20 cellular contexts compared by ENCODE assay signal in genomic region chr15:63982381-63982854, GRCh38.
A peak's percentile ranks its signal among the peaks of the same experiment; 100 is the strongest.
DNase-seq lines count a peak whose midpoint lies in the region; ATAC-seq and TF ChIP-seq lines count a peak whose summit lies in the region.
"Had no signal": no experiment of that assay in that cellular context is flagged by ENCODE, and none has a peak within 500 bp of the region (broad histone marks: within the 10 kb centered on the region; RNA-seq: fewer than 3 reads in every experiment).

No MANE protein-coding gene starts in this region.

- no peak for ATAC-seq in activated naive CD8-positive, alpha-beta T cell treated with anti-CD3 and anti-CD28 coated beads, Interleukin-2, amount 10 ng/mL, durations not matched to agents 7 days and 5 days (ENCODE audit: low read depth)
- ATAC-seq in activated naive CD8-positive, alpha-beta T cell treated with anti-CD3 and anti-CD28 coated beads, Interleukin-2, amount 50 U/mL, for 24 hours: no peak
- peak; percentile 8 for ATAC-seq in esophagus mucosa
- no peak for ATAC-seq in HG03354 (IDR thresholded peaks at IDR 0.05; ENCODE audit: poor library complexity, severe bottlenecking, unreplicated experiment)
- no peak for ATAC-seq in GM21737 (IDR thresholded peaks at IDR 0.05; ENCODE audit: unreplicated experiment)
- ATAC-seq: activated CD4-positive, alpha-beta T cell treated with anti-CD3 and anti-CD28 coated beads for 36 hours; sciatic nerve had no signal

- H3K9ac ChIP-seq in neural progenitor cell: no peak overlapping the region

- H4K20me1 ChIP-seq in neural progenitor cell (ENCODE audit: low read depth): peaks cover 3% of the 10 kb centered on the region

- peaks cover 26% of the 10 kb centered on the region for H3K4me1 ChIP-seq in neural progenitor cell
- H3K4me1 ChIP-seq in transverse colon: peaks cover 7 to 27% (median 12%) of the 10 kb centered on the region in 4 donors
- peaks cover 0 to 10% (median 0%) of the 10 kb centered on the region in 4 donors for H3K4me1 ChIP-seq in tibial nerve

- TF ChIP-seq POLR2A in transverse colon (IDR thresholded peaks at IDR 0.05) (no peak), tibial nerve (IDR thresholded peaks at IDR 0.05) (no peak)

- TF ChIP-seq CTCF in neural progenitor cell (IDR thresholded peaks at IDR 0.05) (no peak), transverse colon (IDR thresholded peaks at IDR 0.05) (no peak), tibial nerve (IDR thresholded peaks at IDR 0.05) (no peak)

- no peak overlapping the region for H3K4me3 ChIP-seq in neural progenitor cell
- no peak overlapping the region for H3K4me3 ChIP-seq in transverse colon
- no peak overlapping the region for H3K4me3 ChIP-seq in tibial nerve
- H3K4me3 ChIP-seq: ascending aorta, PC-9, thoracic aorta had no signal

- peak overlapping the region; percentile 22 for H3K4me2 ChIP-seq in neural progenitor cell
- H3K4me2 ChIP-seq: PC-9 had no signal

- H3K27ac Mint-ChIP-seq in activated naive CD8-positive, alpha-beta T cell treated with anti-CD3 and anti-CD28 coated beads, Interleukin-2, amount 10 ng/mL, durations not matched to agents 7 days and 5 days: no peak overlapping the region
- H3K27ac Mint-ChIP-seq in activated naive CD8-positive, alpha-beta T cell treated with anti-CD3 and anti-CD28 coated beads, Interleukin-2, amount 50 U/mL, for 24 hours: no peak overlapping the region
- no peak overlapping the region for H3K27ac Mint-ChIP-seq in neural progenitor cell
- H3K27ac Mint-ChIP-seq: activated CD4-positive, alpha-beta T cell treated with anti-CD3 and anti-CD28 coated beads for 36 hours; activated naive CD4-positive, alpha-beta T cell treated with anti-CD3 and anti-CD28 coated beads, Interleukin-2, amount 50 U/mL, for 24 hours; B cell had no signal

- TF ChIP-seq EP300 in transverse colon (IDR thresholded peaks at IDR 0.05; ENCODE audit: low read depth) (no peak), tibial nerve (IDR thresholded peaks at IDR 0.05) (no peak)

- no peaks in the 10 kb centered on the region for H3K9me3 Mint-ChIP-seq in activated naive CD8-positive, alpha-beta T cell treated with anti-CD3 and anti-CD28 coated beads, Interleukin-2, amount 10 ng/mL, durations not matched to agents 7 days and 5 days
- no peaks in the 10 kb centered on the region for H3K9me3 Mint-ChIP-seq in activated naive CD8-positive, alpha-beta T cell treated with anti-CD3 and anti-CD28 coated beads, Interleukin-2, amount 50 U/mL, for 24 hours
- no peaks in the 10 kb centered on the region for H3K9me3 Mint-ChIP-seq in neural progenitor cell
- H3K9me3 Mint-ChIP-seq: activated naive CD4-positive, alpha-beta T cell treated with anti-CD3 and anti-CD28 coated beads, Interleukin-2, amount 50 U/mL, for 24 hours; central memory CD8-positive, alpha-beta T cell had no signal

- H3K27me3 ChIP-seq in neural progenitor cell (no peaks in the 10 kb centered on the region), transverse colon (no peaks in the 10 kb centered on the region), tibial nerve (no peaks in the 10 kb centered on the region)
- H3K27me3 ChIP-seq: ascending aorta had no signal

- H3K27ac ChIP-seq in neural progenitor cell (no peak overlapping the region), transverse colon (no peak overlapping the region), tibial nerve (no peak overlapping the region)
- H3K27ac ChIP-seq: ascending aorta, PC-9, thoracic aorta had no signal

- no peaks in the 10 kb centered on the region for H3K79me2 ChIP-seq in neural progenitor cell (ENCODE audit: low read depth)

- peaks cover 12% of the 10 kb centered on the region for H3F3A ChIP-seq in neural progenitor cell (ENCODE audit: low read depth)

- 83 to 89% methylated on average over 1 to 7 of the region's 7 CpGs for WGBS in transverse colon (ENCODE audit: low coverage in 1 of 2), 2 donors
- 74 to 79% methylated on average over 7 of the region's 7 CpGs for WGBS in tibial nerve, 2 donors

- POLR2A ChIA-PET in activated naive CD8-positive, alpha-beta T cell treated with anti-CD3 and anti-CD28 coated beads, Interleukin-2, amount 10 ng/mL, durations not matched to agents 7 days and 5 days (lab: Charles Lee): interaction anchor here (0.6 kb wide), 1 partner anchor 62 kb away, joined by 3 read pairs; no protein-coding TSS in a partner anchor

- H3K4me1 Mint-ChIP-seq in activated naive CD8-positive, alpha-beta T cell treated with anti-CD3 and anti-CD28 coated beads, Interleukin-2, amount 10 ng/mL, durations not matched to agents 7 days and 5 days: no peaks in the 10 kb centered on the region
- peaks cover 9% of the 10 kb centered on the region for H3K4me1 Mint-ChIP-seq in activated naive CD8-positive, alpha-beta T cell treated with anti-CD3 and anti-CD28 coated beads, Interleukin-2, amount 50 U/mL, for 24 hours
- peaks cover 58% of the 10 kb centered on the region for H3K4me1 Mint-ChIP-seq in neural progenitor cell
- H3K4me1 Mint-ChIP-seq: activated naive CD4-positive, alpha-beta T cell treated with anti-CD3 and anti-CD28 coated beads, Interleukin-2, amount 50 U/mL, for 24 hours; central memory CD8-positive, alpha-beta T cell; immature natural killer cell had no signal

- peak; percentile 7 for DNase-seq in activated naive CD8-positive, alpha-beta T cell treated with anti-CD3 and anti-CD28 coated beads, Interleukin-2, amount 10 ng/mL, durations not matched to agents 7 days and 5 days
- DNase-seq in activated naive CD8-positive, alpha-beta T cell treated with anti-CD3 and anti-CD28 coated beads, Interleukin-2, amount 50 U/mL, for 24 hours: no peak
- DNase-seq in neural progenitor cell (ENCODE audit: low spot score) (no peak), transverse colon (peak; percentile 2), tibial nerve (ENCODE audit: low spot score in 2 of 2) (no peak)
- DNase-seq: activated CD4-positive, alpha-beta T cell treated with anti-CD3 and anti-CD28 coated beads for 36 hours; DND-41; immature natural killer cell; NCI-H187; NCI-H748 treated with DMSO at 0.1 percent for 48 hours; PC-9 had no signal

- no peak overlapping the region for H3K4me3 Mint-ChIP-seq in activated naive CD8-positive, alpha-beta T cell treated with anti-CD3 and anti-CD28 coated beads, Interleukin-2, amount 10 ng/mL, durations not matched to agents 7 days and 5 days
- no peak overlapping the region for H3K4me3 Mint-ChIP-seq in activated naive CD8-positive, alpha-beta T cell treated with anti-CD3 and anti-CD28 coated beads, Interleukin-2, amount 50 U/mL, for 24 hours
- H3K4me3 Mint-ChIP-seq in neural progenitor cell: no peak overlapping the region
- H3K4me3 Mint-ChIP-seq: activated CD4-positive, alpha-beta T cell treated with anti-CD3 and anti-CD28 coated beads for 36 hours; activated naive CD4-positive, alpha-beta T cell treated with anti-CD3 and anti-CD28 coated beads, Interleukin-2, amount 50 U/mL, for 24 hours; B cell; central memory CD8-positive, alpha-beta T cell; immature natural killer cell had no signal

- no peaks in the 10 kb centered on the region for H3K36me3 Mint-ChIP-seq in activated naive CD8-positive, alpha-beta T cell treated with anti-CD3 and anti-CD28 coated beads, Interleukin-2, amount 10 ng/mL, durations not matched to agents 7 days and 5 days
- no peaks in the 10 kb centered on the region for H3K36me3 Mint-ChIP-seq in activated naive CD8-positive, alpha-beta T cell treated with anti-CD3 and anti-CD28 coated beads, Interleukin-2, amount 50 U/mL, for 24 hours (ENCODE audit: low read depth)
- no peaks in the 10 kb centered on the region for H3K36me3 Mint-ChIP-seq in neural progenitor cell
- H3K36me3 Mint-ChIP-seq: activated naive CD4-positive, alpha-beta T cell treated with anti-CD3 and anti-CD28 coated beads, Interleukin-2, amount 50 U/mL, for 24 hours had no signal

- H3K9me3 ChIP-seq in neural progenitor cell (ENCODE audit: low read depth) (no peaks in the 10 kb centered on the region), transverse colon (no peaks in the 10 kb centered on the region), tibial nerve (no peaks in the 10 kb centered on the region)
- H3K9me3 ChIP-seq: ascending aorta, thoracic aorta had no signal

- intact Hi-C loops in transverse colon (cut with DNase I; ENCODE audit: low total_unique reads): no loop called here

- no peaks in the 10 kb centered on the region for H3K36me3 ChIP-seq in neural progenitor cell
- H3K36me3 ChIP-seq in transverse colon: no peaks in the 10 kb centered on the region
- no peaks in the 10 kb centered on the region for H3K36me3 ChIP-seq in tibial nerve
- H3K36me3 ChIP-seq: ascending aorta, thoracic aorta had no signal

- peaks cover 4% of the 10 kb centered on the region for H3K27me3 Mint-ChIP-seq in activated naive CD8-positive, alpha-beta T cell treated with anti-CD3 and anti-CD28 coated beads, Interleukin-2, amount 10 ng/mL, durations not matched to agents 7 days and 5 days
- no peaks in the 10 kb centered on the region for H3K27me3 Mint-ChIP-seq in activated naive CD8-positive, alpha-beta T cell treated with anti-CD3 and anti-CD28 coated beads, Interleukin-2, amount 50 U/mL, for 24 hours
- H3K27me3 Mint-ChIP-seq in neural progenitor cell (ENCODE audit: insufficient read depth, low read depth): peaks cover 7% of the 10 kb centered on the region
- H3K27me3 Mint-ChIP-seq: activated CD4-positive, alpha-beta T cell treated with anti-CD3 and anti-CD28 coated beads for 36 hours; activated naive CD4-positive, alpha-beta T cell treated with anti-CD3 and anti-CD28 coated beads, Interleukin-2, amount 50 U/mL, for 24 hours; B cell; central memory CD8-positive, alpha-beta T cell had no signal

- no peak overlapping the region for H2AFZ ChIP-seq in neural progenitor cell (replicated peaks)
- H2AFZ ChIP-seq: PC-9 had no signal

- in situ Hi-C loops in transverse colon (cut with MboI; ENCODE audit: low pct_ligation_motif_present in 1 of 4, low pct_unique_long_range_greater_than_20kb in 1 of 4, low sequenced_read_pairs in 3 of 4): no loop called here

Comparison
In these comparisons a context has a peak if more than half of its experiments do, and no peak if none do; other contexts are left out.
1. DNase-seq: peak in activated naive CD8-positive, alpha-beta T cell treated with anti-CD3 and anti-CD28 coated beads, Interleukin-2, amount 10 ng/mL, durations not matched to agents 7 days and 5 days (single experiment) and transverse colon (single experiment); none in activated naive CD8-positive, alpha-beta T cell treated with anti-CD3 and anti-CD28 coated beads, Interleukin-2, amount 50 U/mL, for 24 hours (single experiment), neural progenitor cell (single experiment) and tibial nerve (0 of 2).